In genomic region chr20:4129278-4129677, GRCh38 we compare ENCODE assay signal across 9 cellular contexts. TPM values are rescaled to one million over a fixed set of nuclear protein-coding genes. Genes with fewer than 3 reads are reported as not detected.
DNase-seq lines count a peak whose midpoint lies in the region; ATAC-seq and TF ChIP-seq lines count a peak whose summit lies in the region.
"Not testable (repeated sequence)": the region's sequence is repeated elsewhere in the genome, so short reads cannot be mapped to it uniquely, and the experiment has no call there.
"Had no signal": no experiment of that assay in that cellular context is flagged by ENCODE, and none has a peak within 500 bp of the region (broad histone marks: within the 10 kb centered on the region; RNA-seq: fewer than 3 reads in every experiment).

No MANE protein-coding gene starts in this region.

- H3K27ac ChIP-seq in ACC112 (ENCODE audit: low read depth, low read length), result peak overlapping the region; percentile 84
- H3K27ac ChIP-seq in IMR-90 (ENCODE audit: insufficient read depth, low read length), result not testable (repeated sequence)

- not testable (repeated sequence) for H3K9ac ChIP-seq in IMR-90 (ENCODE audit: low read depth, low read length)

- not testable (repeated sequence) for H4K5ac ChIP-seq in IMR-90 (ENCODE audit: low read depth, low read length)

- not testable (repeated sequence) for H3K4me2 ChIP-seq in IMR-90 (ENCODE audit: low read depth, low read length)

- H3K4me1 Mint-ChIP-seq in activated T-helper 17 cell treated with anti-CD3 and anti-CD28 coated beads, Interleukin-2, amount 50 U/mL, for 72 hours, result peaks cover 20% of the 10 kb centered on the region

- not testable (repeated sequence) for ATAC-seq in IMR-90 (ENCODE audit: low read depth)
- ATAC-seq in activated T-helper 17 cell treated with anti-CD3 and anti-CD28 coated beads, Interleukin-2, amount 50 U/mL, for 72 hours (replicated peaks), result peak; percentile 63

- H3K79me1 ChIP-seq in IMR-90 (ENCODE audit: low read depth in 1 of 2, low read length in 2 of 2), result not testable (repeated sequence)

- TF ChIP-seq RAD21 in IMR-90 (IDR thresholded peaks at IDR 0.05; ENCODE audit: low read length), result not testable (repeated sequence)

- not testable (repeated sequence) for H3K27me3 Mint-ChIP-seq in activated T-helper 17 cell treated with anti-CD3 and anti-CD28 coated beads, Interleukin-2, amount 50 U/mL, for 72 hours

- H3K4me3 Mint-ChIP-seq in activated T-helper 17 cell treated with anti-CD3 and anti-CD28 coated beads, Interleukin-2, amount 50 U/mL, for 72 hours, result peak overlapping the region; percentile 49

- peak overlapping the region; percentile 51; the same call in 1 of the 2 replicates for H3K14ac ChIP-seq in IMR-90 (replicated peaks; ENCODE audit: low read depth, low read length)

- not testable (repeated sequence) for H2AFZ ChIP-seq in ACC112 (ENCODE audit: low read length, unreplicated experiment); IMR-90 (replicated peaks; ENCODE audit: low read length, poor library complexity)

- 0 out of 2 replicates have a peak overlapping the region, but pooled peaks have one; percentile 15 for H4K91ac ChIP-seq in IMR-90 (ENCODE audit: insufficient read depth, low read depth, low read length)

- not testable (repeated sequence) for H2AK9ac ChIP-seq in IMR-90 (replicated peaks; ENCODE audit: low read depth, low read length, poor library complexity)

- H3K18ac ChIP-seq in IMR-90 (ENCODE audit: low read depth, low read length), result not testable (repeated sequence)

- TF ChIP-seq CTCF in IMR-90 (conservative IDR thresholded peaks at IDR 0.05; ENCODE audit: low read depth, low read length); fibroblast of mammary gland (conservative IDR thresholded peaks at IDR 0.05; ENCODE audit: control insufficient read depth, insufficient read depth, low read depth, low read length): not testable (repeated sequence)

- TF ChIP-seq POLR2A in IMR-90 (IDR thresholded peaks at IDR 0.05; ENCODE audit: low read depth, low read length), result not testable (repeated sequence)

- H2BK120ac ChIP-seq in IMR-90 (ENCODE audit: low read depth, low read length), result 0 out of 2 replicates have a peak overlapping the region, but pooled peaks have one; percentile 15

- WGBS in IMR-90 (ENCODE audit: extremely low coverage in 2 of 2, insufficient read length in 1 of 2), 2 experiments, result no CpG with 5 or more reads among the region's 8 CpGs

- intact Hi-C loops in IMR-90 (cut with micrococcal nuclease), result not testable (repeated sequence)

- H3K9me1 ChIP-seq in IMR-90 (ENCODE audit: insufficient read depth, low read length), result not testable (repeated sequence)

- not testable (repeated sequence) for H3K36me3 ChIP-seq in ACC112 (ENCODE audit: insufficient read depth, low read length); IMR-90 (ENCODE audit: control insufficient read depth, insufficient read depth, low read length)

- 0 out of 2 replicates have a peak overlapping the region, but pooled peaks have one; percentile 19 for H3K4ac ChIP-seq in IMR-90 (ENCODE audit: low read depth, low read length)

- not testable (repeated sequence) for H3K27me3 ChIP-seq in ACC112 (ENCODE audit: insufficient read depth, low read length); IMR-90 (ENCODE audit: control insufficient read depth, insufficient read depth, low read length)

- CTCF ChIA-PET in IMR-90 (lab: Yijun Ruan, JAX), result not testable (repeated sequence)

- POLR2A ChIA-PET in IMR-90 (lab: Charles Lee; ENCODE audit: unreplicated experiment), result not testable (repeated sequence)

- H2AK5ac ChIP-seq in IMR-90 (ENCODE audit: low read depth, low read length), result not testable (repeated sequence)

- not testable (repeated sequence) for H3K9me3 Mint-ChIP-seq in activated T-helper 17 cell treated with anti-CD3 and anti-CD28 coated beads, Interleukin-2, amount 50 U/mL, for 72 hours

- not testable (repeated sequence) for H2BK20ac ChIP-seq in IMR-90 (ENCODE audit: low read depth, low read length)

- 0 out of 3 replicates have a peak overlapping the region, but pooled peaks have one; percentile 62 for H2BK15ac ChIP-seq in IMR-90 (ENCODE audit: low read depth, low read length)

- H3K56ac ChIP-seq in IMR-90 (ENCODE audit: extremely low read depth, insufficient read depth, low read length), result not testable (repeated sequence)

- H4K8ac ChIP-seq in IMR-90 (ENCODE audit: low read depth in 2 of 2, low read length in 2 of 2), result not testable (repeated sequence)

- H3K79me2 ChIP-seq in ACC112 (ENCODE audit: control insufficient read depth, insufficient read depth, low read length, unreplicated experiment), result not testable (repeated sequence)

- not testable (repeated sequence) for H3K4me3 ChIP-seq in ACC112 (ENCODE audit: low read depth, low read length); IMR-90 (ENCODE audit: insufficient read depth, low read depth, low read length); fibroblast of mammary gland (ENCODE audit: control insufficient read depth, low read depth, low read length)

- H4K20me1 ChIP-seq in IMR-90 (ENCODE audit: insufficient read depth, low read length), result not testable (repeated sequence)

- H3K23ac ChIP-seq in IMR-90 (ENCODE audit: low read depth, low read length), result not testable (repeated sequence)

- not testable (repeated sequence) for H3K9me3 ChIP-seq in IMR-90 (ENCODE audit: control insufficient read depth, insufficient read depth, low read length)

- H3K36me3 Mint-ChIP-seq in activated T-helper 17 cell treated with anti-CD3 and anti-CD28 coated beads, Interleukin-2, amount 50 U/mL, for 72 hours (ENCODE audit: low read depth), result not testable (repeated sequence)

- not testable (repeated sequence) for BruUV-seq in IMR-90 (replicated peaks; lab: Mats Ljungman, UMichigan)

- dilution Hi-C loops in IMR-90 (cut with HindIII; ENCODE audit: low sequenced_read_pairs, unreplicated experiment), result not testable (repeated sequence)

- not testable (repeated sequence) for H2BK5ac ChIP-seq in IMR-90 (ENCODE audit: low read depth, low read length, poor library complexity, severe bottlenecking)

- peak overlapping the region; percentile 87 for H3K27ac Mint-ChIP-seq in activated T-helper 17 cell treated with anti-CD3 and anti-CD28 coated beads, Interleukin-2, amount 50 U/mL, for 72 hours

- DNase-seq in IMR-90, result not testable (repeated sequence)
- DNase-seq in NOMO-1 treated with DMSO at 0.1 percent for 48 hours (lab: John Stamatoyannopoulos, UW; ENCODE audit: unreplicated experiment), result peak; percentile 74
- DNase-seq in SIG-M5 (lab: John Stamatoyannopoulos, UW), result peak; percentile 36
- DNase-seq in activated CD4-positive, alpha-beta T cell treated with anti-CD3 and anti-CD28 coated beads for 48 hours, result peak; percentile 38
- DNase-seq in fibroblast of mammary gland (ENCODE audit: low read depth), result peak; percentile 66
- peak; percentile 72 for DNase-seq in renal cortical epithelial cell (ENCODE audit: low read depth)

- peaks cover 26% of the 10 kb centered on the region for H3K4me1 ChIP-seq in ACC112 (ENCODE audit: control insufficient read depth, insufficient read depth, low read length, unreplicated experiment)
- not testable (repeated sequence) for H3K4me1 ChIP-seq in IMR-90 (ENCODE audit: control insufficient read depth, insufficient read depth, low read length)

- in situ Hi-C loops in IMR-90 (cut with MboI; ENCODE audit: low sequenced_read_pairs), result not testable (repeated sequence)

TF ChIP-seq in IMR-90, 13 proteins besides CTCF, POLR2A, EP300 and RAD21:
- TF ChIP-seq CEBPB (IDR thresholded peaks at IDR 0.05; ENCODE audit: low read depth, low read length), result 0 out of 2 replicates have a peak, but pooled peaks have one; percentile 9

RNA-seq across cellular contexts. Expression of gene SMOX, which starts 19.4 kb away (rescaled TPM):
- total RNA-seq in IMR-90 (2012; rRNA removed) (8.2 and 9.4 TPM in 2 replicates), renal cortical epithelial cell (20.5 and 54.1 TPM in 2 replicates)
- 18.0 and 21.2 TPM in 2 replicates for polyA plus RNA-seq in IMR-90 (2012; rRNA removed)
- 21.7 and 23.3 TPM in 2 replicates for polyA plus RNA-seq in IMR-90 (2012; cell fraction: cytosol; rRNA removed)
- 21.1 and 27.3 TPM in 2 replicates for polyA plus RNA-seq in IMR-90 (2012; cell fraction: nucleus; rRNA removed; ENCODE audit: low replicate concordance)
- total RNA-seq in activated T-helper 17 cell treated with anti-CD3 and anti-CD28 coated beads, Interleukin-2, amount 50 U/mL, for 72 hours, result 10 to 100 TPM in 1 of 2 donors, 1 to 10 TPM in 1; 8.3 to 19.9 TPM
- total RNA-seq: activated B cell treated with CpG ODN at 0.5 μM for 24 hours had no signal
